ENCODE assay signal across 1 cellular context in the genomic region with DNA sequence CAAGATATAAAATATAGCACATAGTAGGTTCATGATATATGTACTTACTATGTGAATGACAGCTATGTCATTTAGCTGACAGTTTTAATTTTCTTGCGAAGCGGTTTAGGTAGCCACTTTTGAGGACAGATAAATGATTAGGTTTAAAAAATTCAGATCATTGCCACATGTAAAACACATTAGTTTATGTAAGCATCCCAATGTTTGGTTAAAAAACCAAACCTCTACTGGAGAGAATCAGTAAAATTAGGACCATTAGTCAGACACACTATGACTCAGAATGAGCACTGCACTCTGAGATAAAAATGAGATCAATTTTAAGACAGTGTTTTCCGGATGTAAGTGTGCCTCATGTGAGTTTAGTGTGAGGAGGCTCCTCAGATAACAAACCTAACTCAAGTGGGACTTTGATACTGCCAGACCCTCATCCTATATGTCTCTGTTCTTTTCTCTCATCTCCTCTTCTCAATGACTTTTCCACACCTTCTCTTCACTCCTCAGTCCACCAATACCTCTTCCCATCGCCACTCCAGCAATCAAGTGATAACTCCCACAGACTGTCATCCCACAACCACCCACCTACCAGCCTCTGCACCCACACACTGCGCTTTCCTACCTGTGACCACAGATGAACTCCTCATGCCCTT.
A peak's percentile ranks its signal among the peaks of the same experiment; 100 is the strongest.
TF ChIP-seq lines count a peak whose summit lies in the region.

No MANE protein-coding gene starts in this region.

TF ChIP-seq in K562, 482 proteins besides CTCF, POLR2A, EP300 and RAD21 (continues in another document):
- TF ChIP-seq YBX1 (IDR thresholded peaks at IDR 0.05) (no peak), CBX2 (IDR thresholded peaks at IDR 0.05; ENCODE audit: insufficient read depth, low read length, poor library complexity, severe bottlenecking) (no peak), ZNF239 (CRISPR knock-in tag; IDR thresholded peaks at IDR 0.05) (no peak), HDAC3 (IDR thresholded peaks at IDR 0.05; ENCODE audit: borderline replicate concordance, partially characterized antibody) (peak; percentile 67), ZNF316 (IDR thresholded peaks at IDR 0.05) (0 out of 2 replicates have a peak, but pooled peaks have one; percentile 10), SMARCB1 (IDR thresholded peaks at IDR 0.05; ENCODE audit: insufficient read length, low read depth) (peak; percentile 93), ZBTB8A (IDR thresholded peaks at IDR 0.05; ENCODE audit: partially characterized antibody) (no peak), KDM2B (CRISPR knock-in tag; IDR thresholded peaks at IDR 0.05) (no peak), ZC3H8 (IDR thresholded peaks at IDR 0.05) (no peak), DNMT1 (IDR thresholded peaks at IDR 0.05) (no peak), KDM5B (IDR thresholded peaks at IDR 0.05; ENCODE audit: insufficient replicate concordance, low read depth, low read length) (no peak), GTF2E2 (tag; IDR thresholded peaks at IDR 0.05) (no peak), TAF7 (tag; IDR thresholded peaks at IDR 0.05) (no peak), ELF1 (tag; IDR thresholded peaks at IDR 0.05) (no peak), ZNF121 (CRISPR knock-in tag; conservative IDR thresholded peaks at IDR 0.05) (peak; percentile 82), BRCA1 (IDR thresholded peaks at IDR 0.05) (no peak), BRCA1 (CRISPR knock-in tag; IDR thresholded peaks at IDR 0.05) (no peak), RBM17 (IDR thresholded peaks at IDR 0.05; ENCODE audit: borderline replicate concordance, low read depth, low read length) (no peak), PYGO2 (tag; IDR thresholded peaks at IDR 0.05) (no peak), GATA2 (CRISPR knock-in tag; IDR thresholded peaks at IDR 0.05) (0 out of 2 replicates have a peak, but pooled peaks have one; percentile 31), HCFC1 (IDR thresholded peaks at IDR 0.05; ENCODE audit: low read depth, low read length) (no peak), HDAC2 (IDR thresholded peaks at IDR 0.05) (peak; percentile 72; the same call in 1 of the 2 replicates), LCOR (CRISPR knock-in tag; IDR thresholded peaks at IDR 0.05) (peak; percentile 92), ZNF408 (CRISPR knock-in tag; IDR thresholded peaks at IDR 0.05; ENCODE audit: low read depth) (no peak), TAF15 (IDR thresholded peaks at IDR 0.05; ENCODE audit: low read depth, low read length) (no peak), NONO (IDR thresholded peaks at IDR 0.05; ENCODE audit: low read depth in 2 of 2, low read length in 1 of 2) (no peak), DPF2 (IDR thresholded peaks at IDR 0.05) (peak; percentile 99), ZBED1 (IDR thresholded peaks at IDR 0.05) (no peak), HDAC8 (tag; IDR thresholded peaks at IDR 0.05) (peak; percentile 7; the same call in 1 of the 2 replicates), KAT8 (IDR thresholded peaks at IDR 0.05; ENCODE audit: low read depth) (no peak), CBFA2T2 (conservative IDR thresholded peaks at IDR 0.05) (peak; percentile 88), ZNF436 (CRISPR knock-in tag; IDR thresholded peaks at IDR 0.05) (no peak), CHD2 (IDR thresholded peaks at IDR 0.05; ENCODE audit: low read depth, low read length) (no peak)
- TF ChIP-seq, protein P1, sequence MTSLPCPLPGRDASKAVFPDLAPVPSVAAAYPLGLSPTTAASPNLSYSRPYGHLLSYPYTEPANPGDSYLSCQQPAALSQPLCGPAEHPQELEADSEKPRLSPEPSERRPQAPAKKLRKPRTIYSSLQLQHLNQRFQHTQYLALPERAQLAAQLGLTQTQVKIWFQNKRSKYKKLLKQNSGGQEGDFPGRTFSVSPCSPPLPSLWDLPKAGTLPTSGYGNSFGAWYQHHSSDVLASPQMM (CRISPR knock-in tag; IDR thresholded peaks at IDR 0.05): no peak
- TF ChIP-seq, protein P2, sequence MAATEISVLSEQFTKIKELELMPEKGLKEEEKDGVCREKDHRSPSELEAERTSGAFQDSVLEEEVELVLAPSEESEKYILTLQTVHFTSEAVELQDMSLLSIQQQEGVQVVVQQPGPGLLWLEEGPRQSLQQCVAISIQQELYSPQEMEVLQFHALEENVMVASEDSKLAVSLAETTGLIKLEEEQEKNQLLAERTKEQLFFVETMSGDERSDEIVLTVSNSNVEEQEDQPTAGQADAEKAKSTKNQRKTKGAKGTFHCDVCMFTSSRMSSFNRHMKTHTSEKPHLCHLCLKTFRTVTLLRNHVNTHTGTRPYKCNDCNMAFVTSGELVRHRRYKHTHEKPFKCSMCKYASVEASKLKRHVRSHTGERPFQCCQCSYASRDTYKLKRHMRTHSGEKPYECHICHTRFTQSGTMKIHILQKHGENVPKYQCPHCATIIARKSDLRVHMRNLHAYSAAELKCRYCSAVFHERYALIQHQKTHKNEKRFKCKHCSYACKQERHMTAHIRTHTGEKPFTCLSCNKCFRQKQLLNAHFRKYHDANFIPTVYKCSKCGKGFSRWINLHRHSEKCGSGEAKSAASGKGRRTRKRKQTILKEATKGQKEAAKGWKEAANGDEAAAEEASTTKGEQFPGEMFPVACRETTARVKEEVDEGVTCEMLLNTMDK (IDR thresholded peaks at IDR 0.05; ENCODE audit: borderline replicate concordance, insufficient read depth, low read depth, low read length, poor library complexity, severe bottlenecking): no peak
- TF ChIP-seq, protein P3, sequence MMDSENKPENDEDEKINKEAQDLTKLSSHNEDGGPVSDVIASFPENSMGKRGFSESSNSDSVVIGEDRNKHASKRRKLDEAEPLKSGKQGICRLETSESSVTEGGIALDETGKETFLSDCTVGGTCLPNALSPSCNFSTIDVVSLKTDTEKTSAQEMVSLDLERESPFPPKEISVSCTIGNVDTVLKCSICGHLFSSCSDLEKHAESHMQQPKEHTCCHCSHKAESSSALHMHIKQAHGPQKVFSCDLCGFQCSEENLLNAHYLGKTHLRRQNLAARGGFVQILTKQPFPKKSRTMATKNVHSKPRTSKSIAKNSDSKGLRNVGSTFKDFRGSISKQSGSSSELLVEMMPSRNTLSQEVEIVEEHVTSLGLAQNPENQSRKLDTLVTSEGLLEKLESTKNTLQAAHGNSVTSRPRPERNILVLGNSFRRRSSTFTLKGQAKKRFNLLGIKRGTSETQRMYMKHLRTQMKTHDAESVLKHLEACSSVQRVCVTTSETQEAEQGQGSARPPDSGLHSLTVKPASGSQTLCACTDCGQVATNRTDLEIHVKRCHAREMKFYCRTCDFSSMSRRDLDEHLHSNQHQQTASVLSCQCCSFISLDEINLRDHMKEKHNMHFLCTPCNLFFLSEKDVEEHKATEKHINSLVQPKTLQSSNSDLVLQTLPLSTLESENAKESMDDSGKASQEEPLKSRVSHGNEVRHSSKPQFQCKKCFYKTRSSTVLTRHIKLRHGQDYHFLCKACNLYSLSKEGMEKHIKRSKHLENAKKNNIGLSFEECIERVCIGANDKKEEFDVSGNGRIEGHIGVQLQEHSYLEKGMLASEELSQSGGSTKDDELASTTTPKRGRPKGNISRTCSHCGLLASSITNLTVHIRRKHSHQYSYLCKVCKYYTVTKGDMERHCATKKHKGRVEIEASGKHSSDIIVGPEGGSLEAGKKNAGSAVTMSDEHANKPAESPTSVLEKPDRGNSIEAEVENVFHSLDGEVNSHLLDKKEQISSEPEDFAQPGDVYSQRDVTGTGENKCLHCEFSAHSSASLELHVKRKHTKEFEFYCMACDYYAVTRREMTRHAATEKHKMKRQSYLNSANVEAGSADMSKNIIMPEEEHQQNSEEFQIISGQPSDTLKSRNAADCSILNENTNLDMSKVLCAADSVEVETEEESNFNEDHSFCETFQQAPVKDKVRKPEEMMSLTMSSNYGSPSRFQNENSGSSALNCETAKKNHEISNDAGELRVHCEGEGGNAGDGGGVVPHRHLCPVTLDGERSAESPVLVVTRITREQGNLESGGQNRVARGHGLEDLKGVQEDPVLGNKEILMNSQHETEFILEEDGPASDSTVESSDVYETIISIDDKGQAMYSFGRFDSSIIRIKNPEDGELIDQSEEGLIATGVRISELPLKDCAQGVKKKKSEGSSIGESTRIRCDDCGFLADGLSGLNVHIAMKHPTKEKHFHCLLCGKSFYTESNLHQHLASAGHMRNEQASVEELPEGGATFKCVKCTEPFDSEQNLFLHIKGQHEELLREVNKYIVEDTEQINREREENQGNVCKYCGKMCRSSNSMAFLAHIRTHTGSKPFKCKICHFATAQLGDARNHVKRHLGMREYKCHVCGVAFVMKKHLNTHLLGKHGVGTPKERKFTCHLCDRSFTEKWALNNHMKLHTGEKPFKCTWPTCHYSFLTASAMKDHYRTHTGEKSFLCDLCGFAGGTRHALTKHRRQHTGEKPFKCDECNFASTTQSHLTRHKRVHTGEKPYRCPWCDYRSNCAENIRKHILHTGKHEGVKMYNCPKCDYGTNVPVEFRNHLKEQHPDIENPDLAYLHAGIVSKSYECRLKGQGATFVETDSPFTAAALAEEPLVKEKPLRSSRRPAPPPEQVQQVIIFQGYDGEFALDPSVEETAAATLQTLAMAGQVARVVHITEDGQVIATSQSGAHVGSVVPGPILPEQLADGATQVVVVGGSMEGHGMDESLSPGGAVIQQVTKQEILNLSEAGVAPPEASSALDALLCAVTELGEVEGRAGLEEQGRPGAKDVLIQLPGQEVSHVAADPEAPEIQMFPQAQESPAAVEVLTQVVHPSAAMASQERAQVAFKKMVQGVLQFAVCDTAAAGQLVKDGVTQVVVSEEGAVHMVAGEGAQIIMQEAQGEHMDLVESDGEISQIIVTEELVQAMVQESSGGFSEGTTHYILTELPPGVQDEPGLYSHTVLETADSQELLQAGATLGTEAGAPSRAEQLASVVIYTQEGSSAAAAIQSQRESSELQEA (IDR thresholded peaks at IDR 0.05; ENCODE audit: low read depth): no peak
- TF ChIP-seq, protein P4, sequence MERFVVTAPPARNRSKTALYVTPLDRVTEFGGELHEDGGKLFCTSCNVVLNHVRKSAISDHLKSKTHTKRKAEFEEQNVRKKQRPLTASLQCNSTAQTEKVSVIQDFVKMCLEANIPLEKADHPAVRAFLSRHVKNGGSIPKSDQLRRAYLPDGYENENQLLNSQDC (CRISPR knock-in tag; IDR thresholded peaks at IDR 0.05): no peak
- TF ChIP-seq, protein P5, sequence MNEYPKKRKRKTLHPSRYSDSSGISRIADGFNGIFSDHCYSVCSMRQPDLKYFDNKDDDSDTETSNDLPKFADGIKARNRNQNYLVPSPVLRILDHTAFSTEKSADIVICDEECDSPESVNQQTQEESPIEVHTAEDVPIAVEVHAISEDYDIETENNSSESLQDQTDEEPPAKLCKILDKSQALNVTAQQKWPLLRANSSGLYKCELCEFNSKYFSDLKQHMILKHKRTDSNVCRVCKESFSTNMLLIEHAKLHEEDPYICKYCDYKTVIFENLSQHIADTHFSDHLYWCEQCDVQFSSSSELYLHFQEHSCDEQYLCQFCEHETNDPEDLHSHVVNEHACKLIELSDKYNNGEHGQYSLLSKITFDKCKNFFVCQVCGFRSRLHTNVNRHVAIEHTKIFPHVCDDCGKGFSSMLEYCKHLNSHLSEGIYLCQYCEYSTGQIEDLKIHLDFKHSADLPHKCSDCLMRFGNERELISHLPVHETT (CRISPR knock-in tag; conservative IDR thresholded peaks at IDR 0.05 in 1 of 2, IDR thresholded peaks at IDR 0.05 in 1 of 2): no peak
- TF ChIP-seq, protein P6, sequence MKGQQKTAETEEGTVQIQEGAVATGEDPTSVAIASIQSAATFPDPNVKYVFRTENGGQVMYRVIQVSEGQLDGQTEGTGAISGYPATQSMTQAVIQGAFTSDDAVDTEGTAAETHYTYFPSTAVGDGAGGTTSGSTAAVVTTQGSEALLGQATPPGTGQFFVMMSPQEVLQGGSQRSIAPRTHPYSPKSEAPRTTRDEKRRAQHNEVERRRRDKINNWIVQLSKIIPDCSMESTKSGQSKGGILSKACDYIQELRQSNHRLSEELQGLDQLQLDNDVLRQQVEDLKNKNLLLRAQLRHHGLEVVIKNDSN (CRISPR knock-in tag; IDR thresholded peaks at IDR 0.05): no peak
- TF ChIP-seq, protein P7, sequence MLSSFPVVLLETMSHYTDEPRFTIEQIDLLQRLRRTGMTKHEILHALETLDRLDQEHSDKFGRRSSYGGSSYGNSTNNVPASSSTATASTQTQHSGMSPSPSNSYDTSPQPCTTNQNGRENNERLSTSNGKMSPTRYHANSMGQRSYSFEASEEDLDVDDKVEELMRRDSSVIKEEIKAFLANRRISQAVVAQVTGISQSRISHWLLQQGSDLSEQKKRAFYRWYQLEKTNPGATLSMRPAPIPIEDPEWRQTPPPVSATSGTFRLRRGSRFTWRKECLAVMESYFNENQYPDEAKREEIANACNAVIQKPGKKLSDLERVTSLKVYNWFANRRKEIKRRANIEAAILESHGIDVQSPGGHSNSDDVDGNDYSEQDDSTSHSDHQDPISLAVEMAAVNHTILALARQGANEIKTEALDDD (IDR thresholded peaks at IDR 0.05): peak; percentile 75; the same call in 1 of the 2 replicates
- TF ChIP-seq, protein P8, sequence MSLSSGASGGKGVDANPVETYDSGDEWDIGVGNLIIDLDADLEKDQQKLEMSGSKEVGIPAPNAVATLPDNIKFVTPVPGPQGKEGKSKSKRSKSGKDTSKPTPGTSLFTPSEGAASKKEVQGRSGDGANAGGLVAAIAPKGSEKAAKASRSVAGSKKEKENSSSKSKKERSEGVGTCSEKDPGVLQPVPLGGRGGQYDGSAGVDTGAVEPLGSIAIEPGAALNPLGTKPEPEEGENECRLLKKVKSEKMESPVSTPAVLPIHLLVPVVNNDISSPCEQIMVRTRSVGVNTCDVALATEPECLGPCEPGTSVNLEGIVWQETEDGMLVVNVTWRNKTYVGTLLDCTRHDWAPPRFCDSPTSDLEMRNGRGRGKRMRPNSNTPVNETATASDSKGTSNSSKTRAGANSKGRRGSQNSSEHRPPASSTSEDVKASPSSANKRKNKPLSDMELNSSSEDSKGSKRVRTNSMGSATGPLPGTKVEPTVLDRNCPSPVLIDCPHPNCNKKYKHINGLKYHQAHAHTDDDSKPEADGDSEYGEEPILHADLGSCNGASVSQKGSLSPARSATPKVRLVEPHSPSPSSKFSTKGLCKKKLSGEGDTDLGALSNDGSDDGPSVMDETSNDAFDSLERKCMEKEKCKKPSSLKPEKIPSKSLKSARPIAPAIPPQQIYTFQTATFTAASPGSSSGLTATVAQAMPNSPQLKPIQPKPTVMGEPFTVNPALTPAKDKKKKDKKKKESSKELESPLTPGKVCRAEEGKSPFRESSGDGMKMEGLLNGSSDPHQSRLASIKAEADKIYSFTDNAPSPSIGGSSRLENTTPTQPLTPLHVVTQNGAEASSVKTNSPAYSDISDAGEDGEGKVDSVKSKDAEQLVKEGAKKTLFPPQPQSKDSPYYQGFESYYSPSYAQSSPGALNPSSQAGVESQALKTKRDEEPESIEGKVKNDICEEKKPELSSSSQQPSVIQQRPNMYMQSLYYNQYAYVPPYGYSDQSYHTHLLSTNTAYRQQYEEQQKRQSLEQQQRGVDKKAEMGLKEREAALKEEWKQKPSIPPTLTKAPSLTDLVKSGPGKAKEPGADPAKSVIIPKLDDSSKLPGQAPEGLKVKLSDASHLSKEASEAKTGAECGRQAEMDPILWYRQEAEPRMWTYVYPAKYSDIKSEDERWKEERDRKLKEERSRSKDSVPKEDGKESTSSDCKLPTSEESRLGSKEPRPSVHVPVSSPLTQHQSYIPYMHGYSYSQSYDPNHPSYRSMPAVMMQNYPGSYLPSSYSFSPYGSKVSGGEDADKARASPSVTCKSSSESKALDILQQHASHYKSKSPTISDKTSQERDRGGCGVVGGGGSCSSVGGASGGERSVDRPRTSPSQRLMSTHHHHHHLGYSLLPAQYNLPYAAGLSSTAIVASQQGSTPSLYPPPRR (CRISPR knock-in tag; IDR thresholded peaks at IDR 0.05; ENCODE audit: borderline replicate concordance): no peak
- TF ChIP-seq, protein P9, sequence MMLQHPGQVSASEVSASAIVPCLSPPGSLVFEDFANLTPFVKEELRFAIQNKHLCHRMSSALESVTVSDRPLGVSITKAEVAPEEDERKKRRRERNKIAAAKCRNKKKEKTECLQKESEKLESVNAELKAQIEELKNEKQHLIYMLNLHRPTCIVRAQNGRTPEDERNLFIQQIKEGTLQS (IDR thresholded peaks at IDR 0.05): peak; percentile 97
- TF ChIP-seq, protein P9 (CRISPR knock-in tag; conservative IDR thresholded peaks at IDR 0.05): peak; percentile 81
